21 cellular contexts compared by ENCODE assay signal in genomic region chr9:117671468-117671867, GRCh38. TPM values are rescaled to one million over a fixed set of nuclear protein-coding genes. Genes with fewer than 3 reads are reported as not detected.
DNase-seq lines count a peak whose midpoint lies in the region; ATAC-seq and TF ChIP-seq lines count a peak whose summit lies in the region.
"Had no signal": no experiment of that assay in that cellular context is flagged by ENCODE, and none has a peak within 500 bp of the region (broad histone marks: within the 10 kb centered on the region; RNA-seq: fewer than 3 reads in every experiment).

No MANE protein-coding gene starts in this region.

- no peaks in the 10 kb centered on the region for H3K36me3 ChIP-seq in heart right ventricle
- H3K36me3 ChIP-seq: BLaER1, SJSA1 had no signal

- H3K27me3 ChIP-seq in heart right ventricle = no peaks in the 10 kb centered on the region
- H3K27me3 ChIP-seq: BLaER1, SJSA1 had no signal

- ATAC-seq in heart right ventricle = no peak

- TF ChIP-seq CTCF in choroid plexus epithelial cell (conservative IDR thresholded peaks at IDR 0.05; ENCODE audit: low read depth, low read length) = no peak
- TF ChIP-seq CTCF in heart right ventricle (IDR thresholded peaks at IDR 0.05) = no peak

- peaks cover 0 to 11% (median 0%) of the 10 kb centered on the region in 11 donors for H3K9me3 ChIP-seq in heart right ventricle
- H3K9me3 ChIP-seq: BLaER1, SJSA1 had no signal

- no peak overlapping the region for H3K27ac ChIP-seq in heart right ventricle
- H3K27ac ChIP-seq: BLaER1, SJSA1 had no signal

- no peaks in the 10 kb centered on the region for H3K4me1 ChIP-seq in heart right ventricle
- H3K4me1 ChIP-seq: BLaER1 had no signal

- 95 to 96% methylated on average over 1 of the region's 1 CpG for WGBS in heart right ventricle, 2 donors

- intact Hi-C loops in heart right ventricle (cut with DNase I) = no loop called here

- H3K4me3 ChIP-seq in choroid plexus epithelial cell (ENCODE audit: low read depth, low read length) (no peak overlapping the region), heart right ventricle (no peak overlapping the region)
- H3K4me3 ChIP-seq: BLaER1, SJSA1 had no signal

- peak; percentile 6 for DNase-seq in ELR (ENCODE audit: low read depth)
- DNase-seq in M059J (ENCODE audit: low read depth) = peak; percentile 35
- DNase-seq in choroid plexus epithelial cell (ENCODE audit: low read depth) = peak; percentile 39
- DNase-seq in myocyte (ENCODE audit: low read depth) = peak; percentile 10
- no peak for DNase-seq in DMS 273 treated with DMSO at 0.1 percent for 48 hours (lab: John Stamatoyannopoulos, UW)
- no peak for DNase-seq in NCI-H2107 treated with DMSO at 0.1 percent for 48 hours (lab: John Stamatoyannopoulos, UW; ENCODE audit: unreplicated experiment)
- no peak for DNase-seq in heart right ventricle
- DNase-seq: CD4-positive, alpha-beta T cell; COR-L47; DMS79 treated with DMSO at 0.1 percent for 48 hours; Kasumi-1; NCI-H1092; NCI-H1436 treated with DMSO at 0.1 percent for 48 hours; NCI-H1930; NCI-H226; NCI-H524; NCI-H774; NK-92 treated with Interleukin-12 subunit alpha and Interleukin-12 subunit beta, amount 100 ng/mL, for 24 hours had no signal

RNA-seq across cellular contexts. Expression of gene TLR4, which starts 32.7 kb away (rescaled TPM):
- 12.5 and 16.9 TPM in 2 replicates for total RNA-seq in M059J (2014; rRNA removed; shearing (Covaris generic))
- total RNA-seq in myocyte (7.9 and 11.9 TPM in 2 replicates), heart right ventricle (10 to 100 TPM in 7 of 10 donors, 1 to 10 TPM in 3; 6.5 to 24.7 (median 11.6) TPM)
- polyA plus RNA-seq in myocyte (2012) = 6.0 TPM
- 1 to 10 TPM; 2.3 to 3.6 TPM for polyA plus RNA-seq in heart right ventricle
- total RNA-seq: A673 had no signal

Comparison
In these comparisons a context has a peak if more than half of its experiments do, and no peak if none do; other contexts are left out.
1. DNase-seq: peak in ELR (single experiment), M059J (single experiment), choroid plexus epithelial cell (single experiment) and myocyte (single experiment); none in DMS 273 treated with DMSO at 0.1 percent for 48 hours (single experiment), NCI-H2107 treated with DMSO at 0.1 percent for 48 hours (single experiment) and heart right ventricle (0 of 2).